ENCODE assay signal across 22 cellular contexts in genomic region chr22:40504285-40505249, GRCh38.
A peak's percentile ranks its signal among the peaks of the same experiment; 100 is the strongest.
DNase-seq lines count a peak whose midpoint lies in the region; ATAC-seq and TF ChIP-seq lines count a peak whose summit lies in the region.
"Had no signal": no experiment of that assay in that cellular context is flagged by ENCODE, and none has a peak within 500 bp of the region (broad histone marks: within the 10 kb centered on the region; RNA-seq: fewer than 3 reads in every experiment).

No MANE protein-coding gene starts in this region.

- peaks cover 65% of the 10 kb centered on the region for H3K4me1 Mint-ChIP-seq in chondrocyte (ENCODE audit: low read depth)
- peaks cover 6% of the 10 kb centered on the region for H3K4me1 Mint-ChIP-seq in stimulated activated memory B cell treated with anti-CD40 and anti-IgM and Interleukin-4, amounts not matched to agents 10 μg/mL and 1 μg/mL and 100 μg/mL, for 72 hours

- peak overlapping the region; percentile 42 for H3K27ac Mint-ChIP-seq in chondrocyte (ENCODE audit: unreplicated experiment)
- H3K27ac Mint-ChIP-seq in stimulated activated memory B cell treated with anti-CD40 and anti-IgM and Interleukin-4, amounts not matched to agents 10 μg/mL and 1 μg/mL and 100 μg/mL, for 72 hours = peak overlapping the region; percentile 47
- H3K27ac Mint-ChIP-seq: activated CD8-positive, alpha-beta T cell treated with anti-CD3 and anti-CD28 coated beads, Interleukin-2, amount 10 ng/mL, durations not matched to agents 7 days and 5 days; activated naive CD4-positive, alpha-beta T cell treated with anti-CD3 and anti-CD28 coated beads, Interleukin-2, amount 50 U/mL, for 24 hours; nephron progenitor cell had no signal

- no peaks in the 10 kb centered on the region for H3K36me3 ChIP-seq in KMS-11 (ENCODE audit: insufficient read depth)
- H3K36me3 ChIP-seq: MG63, tibial nerve had no signal

- no peaks in the 10 kb centered on the region for H3K36me3 Mint-ChIP-seq in chondrocyte (ENCODE audit: low read depth)
- H3K36me3 Mint-ChIP-seq in stimulated activated memory B cell treated with anti-CD40 and anti-IgM and Interleukin-4, amounts not matched to agents 10 μg/mL and 1 μg/mL and 100 μg/mL, for 72 hours = peaks cover 5% of the 10 kb centered on the region

- H3K9me3 Mint-ChIP-seq in chondrocyte (ENCODE audit: low read depth) = no peaks in the 10 kb centered on the region
- H3K9me3 Mint-ChIP-seq in stimulated activated memory B cell treated with anti-CD40 and anti-IgM and Interleukin-4, amounts not matched to agents 10 μg/mL and 1 μg/mL and 100 μg/mL, for 72 hours = no peaks in the 10 kb centered on the region
- H3K9me3 Mint-ChIP-seq: activated naive CD4-positive, alpha-beta T cell treated with anti-CD3 and anti-CD28 coated beads, Interleukin-2, amount 50 U/mL, for 24 hours; activated T-cell treated with anti-CD3 and anti-CD28 coated beads, Interleukin-2, amount 50 U/mL, for 4 hours had no signal

- peak; percentile 58 for ATAC-seq in stimulated activated memory B cell treated with anti-CD40 and anti-IgM and Interleukin-4, amounts not matched to agents 10 μg/mL and 1 μg/mL and 100 μg/mL, for 72 hours
- ATAC-seq in GM18867 (IDR thresholded peaks at IDR 0.05; ENCODE audit: unreplicated experiment) = no peak
- ATAC-seq: activated CD4-positive, CD25-positive, alpha-beta regulatory T cell treated with anti-CD3 and anti-CD28 coated beads, Interleukin-2, amount 50 U/mL, for 24 hours; activated CD8-positive, alpha-beta T cell treated with anti-CD3 and anti-CD28 coated beads, Interleukin-2, amount 10 ng/mL, durations not matched to agents 7 days and 5 days; activated T-cell treated with anti-CD3 and anti-CD28 coated beads, Interleukin-2, amount 50 U/mL, for 4 hours had no signal

- H3K79me2 ChIP-seq in KMS-11 (ENCODE audit: insufficient read depth, low read depth) = no peaks in the 10 kb centered on the region

- H2AFZ ChIP-seq in KMS-11 (ENCODE audit: low read depth) = no peak overlapping the region

- no peaks in the 10 kb centered on the region for H4K20me1 ChIP-seq in KMS-11 (ENCODE audit: insufficient read depth)

- H3K27me3 ChIP-seq in KMS-11 (ENCODE audit: insufficient read depth, low read depth) = no peaks in the 10 kb centered on the region
- H3K27me3 ChIP-seq: MG63, tibial nerve had no signal

- H3K27ac ChIP-seq in KMS-11 = 0 out of 2 replicates have a peak overlapping the region, but pooled peaks have one; percentile 3

- H3K4me1 ChIP-seq in KMS-11 (ENCODE audit: low read depth, poor library complexity, severe bottlenecking) = peaks cover 13% of the 10 kb centered on the region

- TF ChIP-seq CTCF in GM10266 (IDR thresholded peaks at IDR 0.05; ENCODE audit: control insufficient read depth, insufficient read depth, low read depth, missing control alignments) (no peak), KMS-11 (conservative IDR thresholded peaks at IDR 0.05; ENCODE audit: low read depth, low read length) (no peak), chondrocyte (IDR thresholded peaks at IDR 0.05) (no peak)

- H3K4me3 Mint-ChIP-seq in chondrocyte (ENCODE audit: unreplicated experiment) = no peak overlapping the region
- no peak overlapping the region for H3K4me3 Mint-ChIP-seq in stimulated activated memory B cell treated with anti-CD40 and anti-IgM and Interleukin-4, amounts not matched to agents 10 μg/mL and 1 μg/mL and 100 μg/mL, for 72 hours
- H3K4me3 Mint-ChIP-seq: activated CD8-positive, alpha-beta T cell treated with anti-CD3 and anti-CD28 coated beads, Interleukin-2, amount 10 ng/mL, durations not matched to agents 7 days and 5 days; activated naive CD4-positive, alpha-beta T cell treated with anti-CD3 and anti-CD28 coated beads, Interleukin-2, amount 50 U/mL, for 24 hours; activated T-cell treated with anti-CD3 and anti-CD28 coated beads, Interleukin-2, amount 50 U/mL, for 4 hours; nephron progenitor cell had no signal

- DNase-seq in GM10266 (ENCODE audit: extremely low spot score) (peak; percentile 43), chondrocyte (ENCODE audit: low spot score) (no peak), D341Med (ENCODE audit: low spot score) (no peak), NCI-H1930 (lab: John Stamatoyannopoulos, UW) (no peak)
- DNase-seq: activated CD8-positive, alpha-beta T cell treated with anti-CD3 and anti-CD28 coated beads, Interleukin-2, amount 10 ng/mL, durations not matched to agents 7 days and 5 days; activated T-cell treated with anti-CD3 and anti-CD28 coated beads, Interleukin-2, amount 50 U/mL, for 4 hours; Caco-2; EL; glutamatergic neuron; mesendoderm; MG63; NCI-H1436 treated with DMSO at 0.1 percent for 48 hours; NCI-H774; nephron progenitor cell; posterior cingulate gyrus; stimulated activated naive CD4-positive, alpha-beta T cell had no signal

- H3K4me2 ChIP-seq in KMS-11 = no peak overlapping the region

- H3K9ac ChIP-seq in KMS-11 = no peak overlapping the region

- no peaks in the 10 kb centered on the region for H3K27me3 Mint-ChIP-seq in chondrocyte (ENCODE audit: low read depth)
- no peaks in the 10 kb centered on the region for H3K27me3 Mint-ChIP-seq in stimulated activated memory B cell treated with anti-CD40 and anti-IgM and Interleukin-4, amounts not matched to agents 10 μg/mL and 1 μg/mL and 100 μg/mL, for 72 hours
- H3K27me3 Mint-ChIP-seq: activated naive CD4-positive, alpha-beta T cell treated with anti-CD3 and anti-CD28 coated beads, Interleukin-2, amount 50 U/mL, for 24 hours had no signal

- H3K4me3 ChIP-seq in KMS-11 (IDR thresholded peaks at IDR 0.05; ENCODE audit: insufficient read depth, low read depth, low read length) = no peak overlapping the region
- H3K4me3 ChIP-seq: MG63, tibial nerve had no signal
